In the genomic region with DNA sequence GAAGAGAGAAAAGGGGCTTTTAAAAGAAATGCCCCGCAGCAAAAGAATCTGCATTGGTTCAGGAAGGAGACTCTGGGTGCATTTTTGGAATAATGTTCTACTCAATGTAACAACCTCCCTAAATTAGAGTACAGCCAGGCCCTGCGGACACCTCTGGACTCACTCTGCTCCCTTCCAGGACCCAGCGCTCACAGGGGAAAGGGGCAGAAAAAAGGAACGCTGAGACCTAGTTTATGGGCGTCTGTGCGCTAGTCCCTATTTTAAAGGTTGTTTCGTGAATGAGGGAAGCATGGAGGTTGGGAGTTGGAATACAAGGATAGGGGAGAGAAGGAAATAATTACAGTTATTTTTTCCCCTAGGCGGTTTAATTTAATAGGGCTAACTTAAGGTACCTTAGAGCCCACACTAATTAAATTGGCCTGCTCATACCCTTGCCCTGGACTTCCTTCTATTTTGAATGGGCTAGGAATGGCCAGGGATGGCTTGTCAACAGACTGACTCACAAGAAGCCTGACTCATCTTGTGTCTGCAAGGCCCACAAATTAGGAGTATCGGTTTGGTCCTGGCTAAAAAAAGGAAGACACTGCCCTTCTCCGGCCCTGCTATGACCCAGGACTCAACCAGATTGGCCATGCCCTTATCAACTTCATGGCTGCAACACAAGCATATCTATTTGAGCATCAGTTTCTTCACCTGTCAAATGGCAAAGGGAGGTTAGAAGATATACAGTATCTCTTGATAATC, we compare ENCODE assay signal across 8 cellular contexts. TPM values are rescaled to one million over a fixed set of nuclear protein-coding genes. Genes with fewer than 3 reads are reported as not detected.
DNase-seq lines count a peak whose midpoint lies in the region; ATAC-seq lines count a peak whose summit lies in the region.

No MANE protein-coding gene starts in this region.

- peaks cover 3 to 47% (median 39%) of the 10 kb centered on the region in 5 donors for H3K4me1 ChIP-seq in subcutaneous abdominal adipose tissue (ENCODE audit: control insufficient read depth in 5 of 5, insufficient read depth in 5 of 5, low read length in 5 of 5)

- peak; percentile 59 for DNase-seq in DMS53 treated with DMSO at 0.1 percent for 48 hours (lab: John Stamatoyannopoulos, UW; ENCODE audit: unreplicated experiment)
- peak; percentile 95 for DNase-seq in M059J (ENCODE audit: low read depth)
- DNase-seq in astrocyte of the hippocampus (ENCODE audit: low read depth, low spot score) = peak; percentile 77
- DNase-seq in GF-D8 (lab: John Stamatoyannopoulos, UW) = no peak
- DNase-seq in NCI-H446 treated with DMSO at 0.1 percent for 48 hours (lab: John Stamatoyannopoulos, UW) = no peak

- peak overlapping the region in 2 of 5 donors; percentile 28 to 60 for H3K9ac ChIP-seq in subcutaneous abdominal adipose tissue (ENCODE audit: low read length in 5 of 5)

- H3K27ac ChIP-seq in layer of hippocampus (ENCODE audit: low read depth, low read length) = peak overlapping the region; percentile 81
- peak overlapping the region; percentile 40 for H3K27ac ChIP-seq in subcutaneous abdominal adipose tissue (ENCODE audit: low read depth, low read length)

- H3K36me3 ChIP-seq in subcutaneous abdominal adipose tissue (ENCODE audit: control insufficient read depth in 5 of 5, insufficient read depth in 5 of 5, low read length in 5 of 5) = peaks cover 0 to 4% (median 0%) of the 10 kb centered on the region in 5 donors

- H3K9me3 ChIP-seq in subcutaneous abdominal adipose tissue (ENCODE audit: control insufficient read depth in 5 of 5, low read length in 5 of 5) = no peaks in the 10 kb centered on the region

- H3K27me3 ChIP-seq in layer of hippocampus (ENCODE audit: control insufficient read depth, insufficient read depth, low read length) = no peaks in the 10 kb centered on the region
- H3K27me3 ChIP-seq in subcutaneous abdominal adipose tissue (ENCODE audit: control insufficient read depth in 5 of 5, insufficient read depth in 4 of 5, low read length in 5 of 5) = no peaks in the 10 kb centered on the region

- ATAC-seq in GM21576 (IDR thresholded peaks at IDR 0.05; ENCODE audit: unreplicated experiment) = no peak

- peak overlapping the region; percentile 3 to 82 (median 59) for H3K4me3 ChIP-seq in subcutaneous abdominal adipose tissue (ENCODE audit: low read depth in 1 of 5, low read length in 5 of 5)

RNA-seq across cellular contexts. Expression of a gene that starts 1.9 kb away (rescaled TPM):
- total RNA-seq in M059J (2014; rRNA removed; shearing (Covaris generic)) = 11.7 and 18.8 TPM in 2 replicates

Comparison
In these comparisons a context has a peak if more than half of its experiments do, and no peak if none do; other contexts are left out.
1. DNase-seq: peak in DMS53 treated with DMSO at 0.1 percent for 48 hours (single experiment), M059J (single experiment) and astrocyte of the hippocampus (single experiment); none in GF-D8 (single experiment) and NCI-H446 treated with DMSO at 0.1 percent for 48 hours (single experiment).